ENCODE assay signal across 1 cellular context in genomic region chr15:92949604-92950249, GRCh38.
TF ChIP-seq lines count a peak whose summit lies in the region.

No MANE protein-coding gene starts in this region.

TF ChIP-seq in K562, 482 proteins besides CTCF, POLR2A, EP300 and RAD21 (continued from another document):
- TF ChIP-seq ZMIZ1 (IDR thresholded peaks at IDR 0.05; ENCODE audit: low read depth in 2 of 2, low read length in 2 of 2) (no peak), ZNF316 (IDR thresholded peaks at IDR 0.05) (no peak), FOS (IDR thresholded peaks at IDR 0.05; ENCODE audit: extremely low read depth, insufficient read length) (no peak), TRIM24 (IDR thresholded peaks at IDR 0.05) (peak in 1 of 2 experiments; percentile 60; a peak in 1 of 4 replicates), ARNT (IDR thresholded peaks at IDR 0.05) (0 out of 4 replicates have a peak, but pooled peaks of 1 of the 2 experiments have one; percentile 46), RBFOX2 (IDR thresholded peaks at IDR 0.05; ENCODE audit: low read depth, low read length) (no peak), ZNF77 (CRISPR knock-in tag; IDR thresholded peaks at IDR 0.05) (no peak), ZNF583 (CRISPR knock-in tag; IDR thresholded peaks at IDR 0.05) (no peak), CC2D1A (IDR thresholded peaks at IDR 0.05) (no peak), ZNF41 (CRISPR knock-in tag; conservative IDR thresholded peaks at IDR 0.05) (no peak), CBX3 (IDR thresholded peaks at IDR 0.05; ENCODE audit: borderline replicate concordance in 1 of 2, low read length in 2 of 2) (peak in 1 of 2 experiments; percentile 100; a peak in 2 of 3 replicates), CBX1 (IDR thresholded peaks at IDR 0.05; ENCODE audit: low read depth) (0 out of 2 replicates have a peak, but pooled peaks have one; percentile 46), XRCC3 (IDR thresholded peaks at IDR 0.05) (peak; percentile 87; the same call in 1 of the 2 replicates), ZNF280A (IDR thresholded peaks at IDR 0.05; ENCODE audit: low read depth, partially characterized antibody) (peak; percentile 98), ZFPM2 (CRISPR knock-in tag; IDR thresholded peaks at IDR 0.05) (no peak), DIDO1 (tag; IDR thresholded peaks at IDR 0.05; ENCODE audit: low read depth) (no peak), VEZF1 (CRISPR knock-in tag; IDR thresholded peaks at IDR 0.05) (no peak)
